17 cellular contexts compared by ENCODE assay signal in the genomic region with DNA sequence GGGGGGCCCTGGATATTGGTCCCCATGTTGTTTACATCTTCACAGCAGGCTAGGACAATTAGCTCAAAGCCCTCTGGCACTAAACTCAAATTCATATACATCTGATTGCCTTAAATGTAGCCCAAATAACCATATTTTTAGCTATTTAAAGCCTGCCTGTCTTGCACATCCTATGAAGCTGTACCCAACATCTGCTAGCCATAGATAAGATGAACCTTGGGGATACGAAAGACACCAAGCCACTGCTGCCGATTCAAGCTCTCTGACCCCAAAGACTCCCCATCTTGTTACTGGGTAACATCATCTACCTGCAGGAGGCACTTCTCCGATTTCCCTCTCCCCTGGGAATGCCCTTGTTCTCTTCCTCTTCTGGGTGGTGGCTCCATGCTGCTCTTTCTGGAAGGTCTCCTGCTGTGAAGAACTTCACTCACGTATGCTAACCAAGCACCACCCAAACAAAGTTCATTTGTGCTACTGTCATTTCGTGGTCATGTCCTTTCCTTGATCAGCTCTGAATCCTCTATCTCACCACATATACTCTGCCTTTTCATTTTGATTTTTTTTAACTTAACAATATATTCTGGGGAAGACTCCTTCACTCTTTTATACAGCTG.
DNase-seq lines count a peak whose midpoint lies in the region; ATAC-seq and TF ChIP-seq lines count a peak whose summit lies in the region.
"Had no signal": no experiment of that assay in that cellular context is flagged by ENCODE, and none has a peak within 500 bp of the region (broad histone marks: within the 10 kb centered on the region; RNA-seq: fewer than 3 reads in every experiment).

No MANE protein-coding gene starts in this region.

- ATAC-seq in T-helper 17 cell = no peak
- no peak for ATAC-seq in Right ventricle myocardium superior (ENCODE audit: poor library complexity)
- ATAC-seq in GM21825 (IDR thresholded peaks at IDR 0.05; ENCODE audit: unreplicated experiment) = no peak

- peak overlapping the region; percentile 100 for H3K27ac ChIP-seq in ACC112 (ENCODE audit: low read depth, low read length)
- H3K27ac ChIP-seq in fibroblast of lung (ENCODE audit: insufficient read depth, low read length) = peak overlapping the region; percentile 27
- H3K27ac ChIP-seq: left lung, prostate gland had no signal

- H3K4me1 ChIP-seq in ACC112 (ENCODE audit: control insufficient read depth, insufficient read depth, low read length, unreplicated experiment) = peaks cover 55% of the 10 kb centered on the region
- peaks cover 5% of the 10 kb centered on the region for H3K4me1 ChIP-seq in fibroblast of lung (ENCODE audit: control insufficient read depth, extremely low read depth, insufficient read depth, low read length)
- H3K4me1 ChIP-seq: left lung, prostate gland had no signal

- no peak for TF ChIP-seq CTCF in fibroblast of lung (conservative IDR thresholded peaks at IDR 0.05 in 1 of 2, IDR thresholded peaks at IDR 0.05 in 1 of 2; ENCODE audit: low read depth in 1 of 2, low read length in 2 of 2)

- H3K27me3 Mint-ChIP-seq in T-helper 17 cell = no peaks in the 10 kb centered on the region
- H3K27me3 Mint-ChIP-seq: activated naive CD4-positive, alpha-beta T cell treated with anti-CD3 and anti-CD28 coated beads, Interleukin-2, amount 50 U/mL, for 24 hours; brain had no signal

- H2AFZ ChIP-seq in ACC112 (ENCODE audit: low read length, unreplicated experiment) = no peak overlapping the region
- no peak overlapping the region for H2AFZ ChIP-seq in fibroblast of lung (ENCODE audit: low read length)

- H3K4me3 Mint-ChIP-seq in T-helper 17 cell = no peak overlapping the region
- H3K4me3 Mint-ChIP-seq: activated naive CD4-positive, alpha-beta T cell treated with anti-CD3 and anti-CD28 coated beads, Interleukin-2, amount 50 U/mL, for 24 hours; brain had no signal

- H3K4me3 ChIP-seq in ACC112 (ENCODE audit: low read depth, low read length) (peak overlapping the region; percentile 59), fibroblast of lung (replicated peaks in 1 of 4; ENCODE audit: control extremely low read depth in 1 of 4, insufficient read depth in 1 of 4, low read depth in 3 of 4, low read length in 4 of 4) (no peak overlapping the region)
- H3K4me3 ChIP-seq: left lung, prostate gland had no signal

- H3K4me1 Mint-ChIP-seq in T-helper 17 cell = peaks cover 12% of the 10 kb centered on the region

- H3K27me3 ChIP-seq in ACC112 (ENCODE audit: insufficient read depth, low read length) (no peaks in the 10 kb centered on the region), fibroblast of lung (ENCODE audit: control insufficient read depth, insufficient read depth, low read length) (no peaks in the 10 kb centered on the region)
- H3K27me3 ChIP-seq: left lung had no signal

- H3K79me2 ChIP-seq in ACC112 (ENCODE audit: control insufficient read depth, insufficient read depth, low read length, unreplicated experiment) (no peaks in the 10 kb centered on the region), fibroblast of lung (ENCODE audit: control insufficient read depth, insufficient read depth, low read length) (no peaks in the 10 kb centered on the region)

- H3K9me3 ChIP-seq in T-helper 17 cell (ENCODE audit: control insufficient read depth, low read length, poor library complexity, severe bottlenecking) (no peaks in the 10 kb centered on the region), fibroblast of lung (ENCODE audit: control insufficient read depth, insufficient read depth, low read depth, low read length) (no peaks in the 10 kb centered on the region)
- H3K9me3 ChIP-seq: left lung, prostate gland had no signal

- peak; percentile 1 for DNase-seq in HT-29 (ENCODE audit: low spot score)
- no peak for DNase-seq in T-helper 17 cell
- no peak for DNase-seq in fibroblast of lung (ENCODE audit: low read depth in 2 of 2)
- DNase-seq in Right ventricle myocardium superior = no peak
- no peak for DNase-seq in activated CD8-positive, alpha-beta memory T cell treated with anti-CD3 and anti-CD28 coated beads, Interleukin-2, amount 50 U/mL, for 4 hours
- no peak for DNase-seq in CD1c-positive myeloid dendritic cell (ENCODE audit: extremely low spot score)
- DNase-seq: activated CD4-positive, CD25-positive, alpha-beta regulatory T cell; COR-L47; KG1; left lung; NCI-H1694 treated with DMSO at 0.1 percent for 48 hours; NCI-H524 treated with DMSO at 0.1 percent for 48 hours had no signal

- no peak overlapping the region for H3K4me2 ChIP-seq in fibroblast of lung (ENCODE audit: extremely low read depth, insufficient read depth, low read length)

- peak overlapping the region; percentile 67 for H3K27ac Mint-ChIP-seq in T-helper 17 cell
- H3K27ac Mint-ChIP-seq: activated naive CD4-positive, alpha-beta T cell treated with anti-CD3 and anti-CD28 coated beads, Interleukin-2, amount 50 U/mL, for 24 hours had no signal

- H3K9ac ChIP-seq in fibroblast of lung (ENCODE audit: insufficient read depth, low read length) = no peak overlapping the region

- H3K36me3 ChIP-seq in ACC112 (ENCODE audit: insufficient read depth, low read length) (no peaks in the 10 kb centered on the region), fibroblast of lung (ENCODE audit: control insufficient read depth, insufficient read depth, low read length) (no peaks in the 10 kb centered on the region)
- H3K36me3 ChIP-seq: left lung, prostate gland had no signal

- intact Hi-C loops in Right ventricle myocardium superior (cut with DNase I) = no loop called here

- no peaks in the 10 kb centered on the region for H4K20me1 ChIP-seq in fibroblast of lung (ENCODE audit: control insufficient read depth, extremely low read depth, insufficient read depth, low read length)

- H3K36me3 Mint-ChIP-seq in T-helper 17 cell (ENCODE audit: low read depth) = no peaks in the 10 kb centered on the region
- H3K36me3 Mint-ChIP-seq: activated naive CD4-positive, alpha-beta T cell treated with anti-CD3 and anti-CD28 coated beads, Interleukin-2, amount 50 U/mL, for 24 hours; brain had no signal
